Comparison of ENCODE assay signal across 16 cellular contexts in the genomic region with DNA sequence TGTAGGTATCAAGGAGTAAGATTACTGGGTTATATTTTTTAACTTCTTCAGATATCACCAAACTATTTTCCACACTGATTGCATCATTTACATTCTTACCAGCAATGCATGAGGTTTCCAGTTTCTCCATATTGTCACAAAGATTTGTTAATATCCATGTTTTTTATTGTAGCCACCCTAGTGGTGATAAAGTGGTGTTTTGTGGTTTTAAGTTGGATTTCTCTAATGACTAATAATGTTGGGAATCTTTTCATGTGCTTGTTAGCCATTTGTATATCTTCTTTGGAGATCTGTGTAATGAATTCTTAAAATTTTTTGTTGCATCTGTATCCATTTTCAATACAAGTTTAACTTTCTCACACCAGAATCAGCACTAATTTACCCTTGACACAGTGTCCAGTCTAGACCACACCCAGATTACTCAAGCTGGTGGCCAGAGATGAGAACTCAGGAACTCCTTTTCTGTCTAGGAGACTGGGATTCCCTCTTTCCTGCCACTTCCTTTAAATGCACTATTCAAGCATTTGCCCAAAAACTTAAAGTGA.
A peak's percentile ranks its signal among the peaks of the same experiment; 100 is the strongest.
DNase-seq lines count a peak whose midpoint lies in the region; ATAC-seq and TF ChIP-seq lines count a peak whose summit lies in the region.
"Had no signal": no experiment of that assay in that cellular context is flagged by ENCODE, and none has a peak within 500 bp of the region (broad histone marks: within the 10 kb centered on the region; RNA-seq: fewer than 3 reads in every experiment).

No MANE protein-coding gene starts in this region.

- TF ChIP-seq CTCF in AG10803 (conservative IDR thresholded peaks at IDR 0.05; ENCODE audit: low read length) (no peak), chondrocyte (IDR thresholded peaks at IDR 0.05) (no peak), lower lobe of right lung (IDR thresholded peaks at IDR 0.05) (no peak)

- no peaks in the 10 kb centered on the region for H3K4me1 ChIP-seq in lower lobe of right lung
- H3K4me1 ChIP-seq: adrenal gland, esophagus muscularis mucosa, sigmoid colon, tibial nerve had no signal

- no peaks in the 10 kb centered on the region for H3K9me3 ChIP-seq in lower lobe of right lung
- H3K9me3 ChIP-seq: adrenal gland, esophagus muscularis mucosa, sigmoid colon had no signal

- intact Hi-C loops in lower lobe of right lung (cut with DNase I): no loop called here

- no peak overlapping the region for H3K4me3 Mint-ChIP-seq in chondrocyte (ENCODE audit: unreplicated experiment)

- peak overlapping the region; percentile 39 for H3K27ac Mint-ChIP-seq in chondrocyte (ENCODE audit: unreplicated experiment)

- H3K36me3 ChIP-seq in lower lobe of right lung: no peaks in the 10 kb centered on the region
- H3K36me3 ChIP-seq: adrenal gland, esophagus muscularis mucosa, sigmoid colon, tibial nerve had no signal

- H3K9me3 Mint-ChIP-seq in chondrocyte (ENCODE audit: low read depth): peaks cover 14% of the 10 kb centered on the region

- H3K36me3 Mint-ChIP-seq in chondrocyte (ENCODE audit: low read depth): peaks cover 4% of the 10 kb centered on the region

- peak; percentile 50 to 69 for ATAC-seq in lower lobe of right lung

- H3K27me3 ChIP-seq in lower lobe of right lung (ENCODE audit: low read depth): no peaks in the 10 kb centered on the region
- H3K27me3 ChIP-seq: adrenal gland, esophagus muscularis mucosa, sigmoid colon, tibial nerve had no signal

- H3K27ac ChIP-seq in lower lobe of right lung: no peak overlapping the region
- H3K27ac ChIP-seq: adrenal gland, esophagus muscularis mucosa, sigmoid colon, tibial nerve had no signal

- H3K4me1 Mint-ChIP-seq in chondrocyte (ENCODE audit: low read depth): peaks cover 12% of the 10 kb centered on the region

- peak; percentile 82 for DNase-seq in AG10803 (ENCODE audit: low read depth)
- DNase-seq in LHCN-M2 (ENCODE audit: low read depth): peak; percentile 82
- no peak for DNase-seq in chondrocyte (ENCODE audit: low spot score)
- DNase-seq in lower lobe of right lung: no peak
- DNase-seq in NCI-H1092 (lab: John Stamatoyannopoulos, UW): no peak
- DNase-seq in NCI-H1105 (lab: John Stamatoyannopoulos, UW): no peak
- no peak for DNase-seq in mesenteric fat pad (ENCODE audit: low spot score)
- DNase-seq in mucosa of gallbladder (ENCODE audit: low spot score): no peak
- DNase-seq: activated CD4-positive, alpha-beta T cell treated with anti-CD3 and anti-CD28 coated beads, Interleukin-2, amount 50 U/mL, for 4 hours; adrenal gland; cortex of kidney; mesendoderm; NK-92 treated with Interleukin-12 subunit alpha and Interleukin-12 subunit beta, amount 100 ng/mL, for 24 hours; sigmoid colon had no signal

- H3K4me3 ChIP-seq in AG10803 (ENCODE audit: low read length) (no peak overlapping the region), lower lobe of right lung (no peak overlapping the region)
- H3K4me3 ChIP-seq: adrenal gland, esophagus muscularis mucosa, sigmoid colon, tibial nerve had no signal

- no peaks in the 10 kb centered on the region for H3K27me3 Mint-ChIP-seq in chondrocyte (ENCODE audit: low read depth)

Comparison
In these comparisons a context has a peak if more than half of its experiments do, and no peak if none do; other contexts are left out.
1. DNase-seq: peak in AG10803 (single experiment) and LHCN-M2 (single experiment); none in chondrocyte (single experiment), lower lobe of right lung (single experiment), NCI-H1092 (single experiment), NCI-H1105 (single experiment), mesenteric fat pad (single experiment) and mucosa of gallbladder (single experiment).